Comparison of ENCODE assay signal across 1 cellular context in the genomic region with DNA sequence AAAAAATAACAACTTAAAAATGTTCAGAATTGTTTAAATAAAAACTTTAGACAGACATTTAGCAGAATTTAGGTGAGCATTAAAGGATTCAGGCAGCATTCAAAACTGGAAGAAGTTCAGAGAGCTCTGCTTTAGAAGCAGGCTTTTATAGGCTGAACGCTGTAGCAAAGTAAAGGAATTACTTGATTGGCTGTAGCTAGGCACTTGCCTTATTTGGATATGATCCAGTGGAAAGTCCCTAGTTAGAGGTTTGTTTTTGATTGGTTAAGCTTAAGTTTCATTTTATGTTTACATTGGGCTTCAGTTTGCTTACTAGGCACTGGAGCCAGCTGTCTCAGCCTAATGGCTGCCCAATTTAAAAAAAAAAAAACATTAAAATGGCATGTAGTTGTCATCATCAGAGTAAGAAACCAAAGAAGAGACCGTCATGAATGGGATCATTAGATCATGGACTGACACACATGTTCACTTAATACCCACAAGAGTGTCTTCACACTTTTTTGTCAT.
TF ChIP-seq lines count a peak whose summit lies in the region.

No MANE protein-coding gene starts in this region.

TF ChIP-seq in HepG2, 621 proteins besides CTCF, POLR2A, EP300 and RAD21 (continues in another document):
- TF ChIP-seq ELF4 (CRISPR knock-in tag; IDR thresholded peaks at IDR 0.05; ENCODE audit: borderline replicate concordance): 0 out of 2 replicates have a peak, but pooled peaks have one; percentile 22
- TF ChIP-seq NONO (IDR thresholded peaks at IDR 0.05): no peak
- no peak for TF ChIP-seq NONO (CRISPR knock-in tag; conservative IDR thresholded peaks at IDR 0.05)
- TF ChIP-seq, protein P1, sequence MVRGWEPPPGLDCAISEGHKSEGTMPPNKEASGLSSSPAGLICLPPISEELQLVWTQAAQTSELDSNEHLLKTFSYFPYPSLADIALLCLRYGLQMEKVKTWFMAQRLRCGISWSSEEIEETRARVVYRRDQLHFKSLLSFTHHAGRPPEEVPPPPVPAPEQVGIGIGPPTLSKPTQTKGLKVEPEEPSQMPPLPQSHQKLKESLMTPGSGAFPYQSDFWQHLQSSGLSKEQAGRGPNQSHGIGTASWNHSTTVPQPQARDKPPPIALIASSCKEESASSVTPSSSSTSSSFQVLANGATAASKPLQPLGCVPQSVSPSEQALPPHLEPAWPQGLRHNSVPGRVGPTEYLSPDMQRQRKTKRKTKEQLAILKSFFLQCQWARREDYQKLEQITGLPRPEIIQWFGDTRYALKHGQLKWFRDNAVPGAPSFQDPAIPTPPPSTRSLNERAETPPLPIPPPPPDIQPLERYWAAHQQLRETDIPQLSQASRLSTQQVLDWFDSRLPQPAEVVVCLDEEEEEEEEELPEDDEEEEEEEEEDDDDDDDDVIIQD (CRISPR knock-in tag; IDR thresholded peaks at IDR 0.05; ENCODE audit: low read depth): peak; percentile 98
- TF ChIP-seq, protein P2, sequence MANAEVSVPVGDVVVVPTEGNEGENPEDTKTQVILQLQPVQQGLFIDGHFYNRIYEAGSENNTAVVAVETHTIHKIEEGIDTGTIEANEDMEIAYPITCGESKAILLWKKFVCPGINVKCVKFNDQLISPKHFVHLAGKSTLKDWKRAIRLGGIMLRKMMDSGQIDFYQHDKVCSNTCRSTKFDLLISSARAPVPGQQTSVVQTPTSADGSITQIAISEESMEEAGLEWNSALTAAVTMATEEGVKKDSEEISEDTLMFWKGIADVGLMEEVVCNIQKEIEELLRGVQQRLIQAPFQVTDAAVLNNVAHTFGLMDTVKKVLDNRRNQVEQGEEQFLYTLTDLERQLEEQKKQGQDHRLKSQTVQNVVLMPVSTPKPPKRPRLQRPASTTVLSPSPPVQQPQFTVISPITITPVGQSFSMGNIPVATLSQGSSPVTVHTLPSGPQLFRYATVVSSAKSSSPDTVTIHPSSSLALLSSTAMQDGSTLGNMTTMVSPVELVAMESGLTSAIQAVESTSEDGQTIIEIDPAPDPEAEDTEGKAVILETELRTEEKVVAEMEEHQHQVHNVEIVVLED (CRISPR knock-in tag; IDR thresholded peaks at IDR 0.05; ENCODE audit: borderline replicate concordance): no peak
- TF ChIP-seq ZNF124 (CRISPR knock-in tag; IDR thresholded peaks at IDR 0.05): 0 out of 2 replicates have a peak, but pooled peaks have one; percentile 5
- TF ChIP-seq ETV5 (CRISPR knock-in tag; IDR thresholded peaks at IDR 0.05; ENCODE audit: borderline replicate concordance): no peak
- TF ChIP-seq NR2F2 (IDR thresholded peaks at IDR 0.05; ENCODE audit: borderline replicate concordance, low read depth): no peak
- TF ChIP-seq SOX5 (CRISPR knock-in tag; IDR thresholded peaks at IDR 0.05; ENCODE audit: borderline replicate concordance): no peak; the same call in 1 of the 2 replicates
- TF ChIP-seq RCOR2 (CRISPR knock-in tag; IDR thresholded peaks at IDR 0.05): 0 out of 2 replicates have a peak, but pooled peaks have one; percentile 43
- TF ChIP-seq NBN (conservative IDR thresholded peaks at IDR 0.05): no peak
- TF ChIP-seq MATR3 (CRISPR knock-in tag; IDR thresholded peaks at IDR 0.05): no peak
- TF ChIP-seq ASH2L (IDR thresholded peaks at IDR 0.05; ENCODE audit: insufficient read length, low read depth, low read length): peak; percentile 26
- no peak for TF ChIP-seq ZNF207 (IDR thresholded peaks at IDR 0.05; ENCODE audit: borderline replicate concordance)
- no peak for TF ChIP-seq ATAD3A (CRISPR knock-in tag; IDR thresholded peaks at IDR 0.05)
- no peak for TF ChIP-seq RBM39 (IDR thresholded peaks at IDR 0.05; ENCODE audit: low read depth, low read length, poor library complexity, severe bottlenecking)
- no peak for TF ChIP-seq ZNF33A (CRISPR knock-in tag; IDR thresholded peaks at IDR 0.05; ENCODE audit: borderline replicate concordance)
- TF ChIP-seq, protein P3, sequence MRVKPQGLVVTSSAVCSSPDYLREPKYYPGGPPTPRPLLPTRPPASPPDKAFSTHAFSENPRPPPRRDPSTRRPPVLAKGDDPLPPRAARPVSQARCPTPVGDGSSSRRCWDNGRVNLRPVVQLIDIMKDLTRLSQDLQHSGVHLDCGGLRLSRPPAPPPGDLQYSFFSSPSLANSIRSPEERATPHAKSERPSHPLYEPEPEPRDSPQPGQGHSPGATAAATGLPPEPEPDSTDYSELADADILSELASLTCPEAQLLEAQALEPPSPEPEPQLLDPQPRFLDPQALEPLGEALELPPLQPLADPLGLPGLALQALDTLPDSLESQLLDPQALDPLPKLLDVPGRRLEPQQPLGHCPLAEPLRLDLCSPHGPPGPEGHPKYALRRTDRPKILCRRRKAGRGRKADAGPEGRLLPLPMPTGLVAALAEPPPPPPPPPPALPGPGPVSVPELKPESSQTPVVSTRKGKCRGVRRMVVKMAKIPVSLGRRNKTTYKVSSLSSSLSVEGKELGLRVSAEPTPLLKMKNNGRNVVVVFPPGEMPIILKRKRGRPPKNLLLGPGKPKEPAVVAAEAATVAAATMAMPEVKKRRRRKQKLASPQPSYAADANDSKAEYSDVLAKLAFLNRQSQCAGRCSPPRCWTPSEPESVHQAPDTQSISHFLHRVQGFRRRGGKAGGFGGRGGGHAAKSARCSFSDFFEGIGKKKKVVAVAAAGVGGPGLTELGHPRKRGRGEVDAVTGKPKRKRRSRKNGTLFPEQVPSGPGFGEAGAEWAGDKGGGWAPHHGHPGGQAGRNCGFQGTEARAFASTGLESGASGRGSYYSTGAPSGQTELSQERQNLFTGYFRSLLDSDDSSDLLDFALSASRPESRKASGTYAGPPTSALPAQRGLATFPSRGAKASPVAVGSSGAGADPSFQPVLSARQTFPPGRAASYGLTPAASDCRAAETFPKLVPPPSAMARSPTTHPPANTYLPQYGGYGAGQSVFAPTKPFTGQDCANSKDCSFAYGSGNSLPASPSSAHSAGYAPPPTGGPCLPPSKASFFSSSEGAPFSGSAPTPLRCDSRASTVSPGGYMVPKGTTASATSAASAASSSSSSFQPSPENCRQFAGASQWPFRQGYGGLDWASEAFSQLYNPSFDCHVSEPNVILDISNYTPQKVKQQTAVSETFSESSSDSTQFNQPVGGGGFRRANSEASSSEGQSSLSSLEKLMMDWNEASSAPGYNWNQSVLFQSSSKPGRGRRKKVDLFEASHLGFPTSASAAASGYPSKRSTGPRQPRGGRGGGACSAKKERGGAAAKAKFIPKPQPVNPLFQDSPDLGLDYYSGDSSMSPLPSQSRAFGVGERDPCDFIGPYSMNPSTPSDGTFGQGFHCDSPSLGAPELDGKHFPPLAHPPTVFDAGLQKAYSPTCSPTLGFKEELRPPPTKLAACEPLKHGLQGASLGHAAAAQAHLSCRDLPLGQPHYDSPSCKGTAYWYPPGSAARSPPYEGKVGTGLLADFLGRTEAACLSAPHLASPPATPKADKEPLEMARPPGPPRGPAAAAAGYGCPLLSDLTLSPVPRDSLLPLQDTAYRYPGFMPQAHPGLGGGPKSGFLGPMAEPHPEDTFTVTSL (CRISPR knock-in tag; IDR thresholded peaks at IDR 0.05; ENCODE audit: borderline replicate concordance): no peak
- TF ChIP-seq, protein P4, sequence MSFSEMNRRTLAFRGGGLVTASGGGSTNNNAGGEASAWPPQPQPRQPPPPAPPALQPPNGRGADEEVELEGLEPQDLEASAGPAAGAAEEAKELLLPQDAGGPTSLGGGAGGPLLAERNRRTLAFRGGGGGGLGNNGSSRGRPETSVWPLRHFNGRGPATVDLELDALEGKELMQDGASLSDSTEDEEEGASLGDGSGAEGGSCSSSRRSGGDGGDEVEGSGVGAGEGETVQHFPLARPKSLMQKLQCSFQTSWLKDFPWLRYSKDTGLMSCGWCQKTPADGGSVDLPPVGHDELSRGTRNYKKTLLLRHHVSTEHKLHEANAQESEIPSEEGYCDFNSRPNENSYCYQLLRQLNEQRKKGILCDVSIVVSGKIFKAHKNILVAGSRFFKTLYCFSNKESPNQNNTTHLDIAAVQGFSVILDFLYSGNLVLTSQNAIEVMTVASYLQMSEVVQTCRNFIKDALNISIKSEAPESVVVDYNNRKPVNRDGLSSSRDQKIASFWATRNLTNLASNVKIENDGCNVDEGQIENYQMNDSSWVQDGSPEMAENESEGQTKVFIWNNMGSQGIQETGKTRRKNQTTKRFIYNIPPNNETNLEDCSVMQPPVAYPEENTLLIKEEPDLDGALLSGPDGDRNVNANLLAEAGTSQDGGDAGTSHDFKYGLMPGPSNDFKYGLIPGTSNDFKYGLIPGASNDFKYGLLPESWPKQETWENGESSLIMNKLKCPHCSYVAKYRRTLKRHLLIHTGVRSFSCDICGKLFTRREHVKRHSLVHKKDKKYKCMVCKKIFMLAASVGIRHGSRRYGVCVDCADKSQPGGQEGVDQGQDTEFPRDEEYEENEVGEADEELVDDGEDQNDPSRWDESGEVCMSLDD (CRISPR knock-in tag; IDR thresholded peaks at IDR 0.05; ENCODE audit: borderline replicate concordance): no peak
- TF ChIP-seq ELF3 (CRISPR knock-in tag; IDR thresholded peaks at IDR 0.05): 0 out of 2 replicates have a peak, but pooled peaks have one; percentile 13
- no peak for TF ChIP-seq ZNF530 (CRISPR knock-in tag; IDR thresholded peaks at IDR 0.05; ENCODE audit: low read depth)
- no peak for TF ChIP-seq STAT5B (CRISPR knock-in tag; IDR thresholded peaks at IDR 0.05)
- TF ChIP-seq, protein P5, sequence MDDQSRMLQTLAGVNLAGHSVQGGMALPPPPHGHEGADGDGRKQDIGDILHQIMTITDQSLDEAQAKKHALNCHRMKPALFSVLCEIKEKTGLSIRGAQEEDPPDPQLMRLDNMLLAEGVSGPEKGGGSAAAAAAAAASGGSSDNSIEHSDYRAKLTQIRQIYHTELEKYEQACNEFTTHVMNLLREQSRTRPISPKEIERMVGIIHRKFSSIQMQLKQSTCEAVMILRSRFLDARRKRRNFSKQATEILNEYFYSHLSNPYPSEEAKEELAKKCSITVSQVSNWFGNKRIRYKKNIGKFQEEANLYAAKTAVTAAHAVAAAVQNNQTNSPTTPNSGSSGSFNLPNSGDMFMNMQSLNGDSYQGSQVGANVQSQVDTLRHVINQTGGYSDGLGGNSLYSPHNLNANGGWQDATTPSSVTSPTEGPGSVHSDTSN (CRISPR knock-in tag; IDR thresholded peaks at IDR 0.05; ENCODE audit: borderline replicate concordance): no peak
- no peak for TF ChIP-seq CCAR2 (optimal IDR thresholded peaks at IDR 0.05; ENCODE audit: low read depth, low read length)
- TF ChIP-seq ZFP37 (CRISPR knock-in tag; IDR thresholded peaks at IDR 0.05; ENCODE audit: borderline replicate concordance): no peak
- peak; percentile 72; the same call in 1 of the 2 replicates for TF ChIP-seq PPARG (CRISPR knock-in tag; conservative IDR thresholded peaks at IDR 0.05)
- peak; percentile 25; the same call in 1 of the 2 replicates for TF ChIP-seq HDAC2 (CRISPR knock-in tag; IDR thresholded peaks at IDR 0.05)
- TF ChIP-seq ATF7-NPFF (CRISPR knock-in tag; IDR thresholded peaks at IDR 0.05; ENCODE audit: low read depth): no peak
- no peak for TF ChIP-seq RFX1 (IDR thresholded peaks at IDR 0.05)
- no peak for TF ChIP-seq ZIK1 (CRISPR knock-in tag; IDR thresholded peaks at IDR 0.05; ENCODE audit: borderline replicate concordance, low read depth)
- TF ChIP-seq ZFP36L2 (CRISPR knock-in tag; IDR thresholded peaks at IDR 0.05): no peak
- TF ChIP-seq, protein P6, sequence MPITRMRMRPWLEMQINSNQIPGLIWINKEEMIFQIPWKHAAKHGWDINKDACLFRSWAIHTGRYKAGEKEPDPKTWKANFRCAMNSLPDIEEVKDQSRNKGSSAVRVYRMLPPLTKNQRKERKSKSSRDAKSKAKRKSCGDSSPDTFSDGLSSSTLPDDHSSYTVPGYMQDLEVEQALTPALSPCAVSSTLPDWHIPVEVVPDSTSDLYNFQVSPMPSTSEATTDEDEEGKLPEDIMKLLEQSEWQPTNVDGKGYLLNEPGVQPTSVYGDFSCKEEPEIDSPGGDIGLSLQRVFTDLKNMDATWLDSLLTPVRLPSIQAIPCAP (CRISPR knock-in tag; IDR thresholded peaks at IDR 0.05; ENCODE audit: low read depth): no peak
- TF ChIP-seq, protein P7, sequence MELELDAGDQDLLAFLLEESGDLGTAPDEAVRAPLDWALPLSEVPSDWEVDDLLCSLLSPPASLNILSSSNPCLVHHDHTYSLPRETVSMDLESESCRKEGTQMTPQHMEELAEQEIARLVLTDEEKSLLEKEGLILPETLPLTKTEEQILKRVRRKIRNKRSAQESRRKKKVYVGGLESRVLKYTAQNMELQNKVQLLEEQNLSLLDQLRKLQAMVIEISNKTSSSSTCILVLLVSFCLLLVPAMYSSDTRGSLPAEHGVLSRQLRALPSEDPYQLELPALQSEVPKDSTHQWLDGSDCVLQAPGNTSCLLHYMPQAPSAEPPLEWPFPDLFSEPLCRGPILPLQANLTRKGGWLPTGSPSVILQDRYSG (CRISPR knock-in tag; IDR thresholded peaks at IDR 0.05): 0 out of 2 replicates have a peak, but pooled peaks have one; percentile 9
- no peak for TF ChIP-seq SMAD1 (CRISPR knock-in tag; IDR thresholded peaks at IDR 0.05; ENCODE audit: borderline replicate concordance, low read depth)
- no peak for TF ChIP-seq ZNF326 (CRISPR knock-in tag; IDR thresholded peaks at IDR 0.05; ENCODE audit: borderline replicate concordance)
- TF ChIP-seq RFXANK (CRISPR knock-in tag; IDR thresholded peaks at IDR 0.05): no peak
- no peak for TF ChIP-seq ZNF773 (CRISPR knock-in tag; IDR thresholded peaks at IDR 0.05; ENCODE audit: borderline replicate concordance)
- TF ChIP-seq, protein P8, sequence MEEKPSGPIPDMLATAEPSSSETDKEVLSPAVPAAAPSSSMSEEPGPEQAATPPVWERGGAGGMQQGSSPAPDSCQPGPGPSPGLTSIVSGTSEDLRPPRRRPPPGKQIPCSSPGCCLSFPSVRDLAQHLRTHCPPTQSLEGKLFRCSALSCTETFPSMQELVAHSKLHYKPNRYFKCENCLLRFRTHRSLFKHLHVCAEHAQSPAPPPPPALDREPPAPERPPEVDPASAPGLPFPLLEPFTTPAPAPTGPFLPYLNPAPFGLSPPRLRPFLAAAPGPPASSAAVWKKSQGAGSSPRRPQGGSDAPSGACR (CRISPR knock-in tag; IDR thresholded peaks at IDR 0.05): no peak
- TF ChIP-seq SETDB1 (CRISPR knock-in tag; IDR thresholded peaks at IDR 0.05; ENCODE audit: borderline replicate concordance): no peak
- 0 out of 2 replicates have a peak, but pooled peaks have one; percentile 10 for TF ChIP-seq MED1 (CRISPR knock-in tag; IDR thresholded peaks at IDR 0.05)
- TF ChIP-seq, protein P9, sequence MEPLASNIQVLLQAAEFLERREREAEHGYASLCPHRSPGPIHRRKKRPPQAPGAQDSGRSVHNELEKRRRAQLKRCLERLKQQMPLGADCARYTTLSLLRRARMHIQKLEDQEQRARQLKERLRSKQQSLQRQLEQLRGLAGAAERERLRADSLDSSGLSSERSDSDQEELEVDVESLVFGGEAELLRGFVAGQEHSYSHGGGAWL (CRISPR knock-in tag; IDR thresholded peaks at IDR 0.05): no peak
- no peak for TF ChIP-seq ZNF878 (CRISPR knock-in tag; IDR thresholded peaks at IDR 0.05)
- no peak for TF ChIP-seq ATM (IDR thresholded peaks at IDR 0.05; ENCODE audit: borderline replicate concordance)
- TF ChIP-seq, protein P10, sequence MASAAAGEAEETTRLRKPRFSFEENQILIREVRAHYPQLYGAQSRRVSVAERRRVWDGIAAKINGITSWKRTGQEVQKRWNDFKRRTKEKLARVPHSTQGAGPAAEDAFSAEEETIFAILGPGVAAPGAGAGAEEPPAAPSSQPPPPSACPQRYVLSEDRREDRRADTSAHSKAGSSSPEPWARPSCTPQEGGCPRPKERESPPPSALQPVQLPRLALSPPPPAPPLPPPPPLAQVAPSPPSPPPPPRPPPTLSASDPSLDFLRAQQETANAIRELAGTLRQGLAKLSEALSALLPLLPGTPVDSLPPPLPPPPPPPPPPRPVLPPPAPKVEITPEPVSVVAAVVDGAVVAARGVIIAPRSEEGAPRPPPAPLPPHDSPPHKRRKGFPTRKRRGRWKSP (CRISPR knock-in tag; IDR thresholded peaks at IDR 0.05): no peak
- no peak for TF ChIP-seq ZKSCAN1 (IDR thresholded peaks at IDR 0.05; ENCODE audit: low read length)
- no peak for TF ChIP-seq BORCS8-MEF2B (CRISPR knock-in tag; IDR thresholded peaks at IDR 0.05)
